8 cellular contexts compared by ENCODE assay signal in the genomic region with DNA sequence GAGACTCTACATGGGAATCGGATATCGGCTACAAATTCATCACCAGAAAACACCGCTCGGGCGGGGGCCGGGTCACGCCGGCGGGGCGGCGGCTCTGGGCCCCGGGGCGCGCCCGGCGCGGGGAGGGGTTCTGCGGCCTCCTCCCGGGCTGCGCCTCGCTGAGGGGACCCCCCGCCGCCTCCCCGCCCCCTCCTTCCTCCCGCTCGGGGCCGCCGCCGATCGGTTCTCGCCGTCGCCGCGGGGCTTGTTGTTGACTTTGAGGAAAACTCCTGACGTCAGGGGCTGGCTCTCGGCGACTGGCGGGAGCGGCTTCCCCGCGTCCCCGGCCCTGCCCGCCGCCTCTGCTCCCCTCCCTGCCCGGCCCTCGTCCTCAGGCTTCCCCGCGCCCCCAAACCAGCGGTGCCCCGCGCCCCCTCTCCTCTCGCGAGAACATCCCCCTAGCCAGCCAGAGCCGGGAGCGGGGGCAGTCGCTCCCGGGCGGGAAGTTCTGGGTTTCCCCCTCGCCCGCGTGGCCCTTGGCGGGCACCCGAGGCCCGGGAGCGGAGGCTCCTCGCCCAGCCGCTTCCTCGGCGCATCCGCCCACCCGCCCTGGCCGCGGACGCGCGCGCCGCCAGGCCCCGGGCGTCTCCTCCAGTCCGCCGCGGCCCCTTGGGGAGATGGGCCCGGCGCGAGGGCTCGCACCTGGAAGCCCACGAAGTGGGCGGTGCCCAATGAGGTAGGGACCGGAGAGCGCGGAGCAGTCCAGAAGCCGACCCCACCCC. TPM values are rescaled to one million over a fixed set of nuclear protein-coding genes. Genes with fewer than 3 reads are reported as not detected.
DNase-seq lines count a peak whose midpoint lies in the region; ATAC-seq, FAIRE-seq and TF ChIP-seq lines count a peak whose summit lies in the region.

No MANE protein-coding gene starts in this region.

- no peaks in the 10 kb centered on the region for H3K36me3 ChIP-seq in bronchial epithelial cell (ENCODE audit: control insufficient read depth, insufficient read depth, low read length)

- FAIRE-seq in bronchial epithelial cell (lab: Jason Lieb, UNC) = no peak

- DNase-seq in NCI-H2029 (lab: John Stamatoyannopoulos, UW) (peak; percentile 62), NCI-H2029 treated with DMSO at 0.1 percent for 48 hours (lab: John Stamatoyannopoulos, UW) (no peak), NCI-H2081 (lab: John Stamatoyannopoulos, UW) (peak; percentile 90 to 94), bronchial epithelial cell (ENCODE audit: low read depth) (peak; percentile 40), islet precursor cell (peak; percentile 90)
- DNase-seq in activated CD4-positive, CD25-positive, alpha-beta regulatory T cell (lab: John Stamatoyannopoulos, UW) = peak; percentile 56 to 80 (median 65)
- DNase-seq in stimulated activated CD4-positive, alpha-beta T cell treated with anti-CD3 and anti-CD28 coated beads, Interleukin-12 subunit alpha, Interleukin-12 subunit beta, amount 100 ng/mL, for 24 hours (ENCODE audit: low read depth in 2 of 2) = peak; percentile 61 to 71

- peaks cover 13% of the 10 kb centered on the region for H3K27me3 ChIP-seq in bronchial epithelial cell (ENCODE audit: control insufficient read depth, insufficient read depth, low read length)

- TF ChIP-seq CTCF in bronchial epithelial cell (IDR thresholded peaks at IDR 0.05; ENCODE audit: insufficient read depth, low read length, severe bottlenecking) = no peak

- peak; percentile 43 for ATAC-seq in HG02884 (IDR thresholded peaks at IDR 0.05; ENCODE audit: unreplicated experiment)

- peak overlapping the region; percentile 52 for H3K4me3 ChIP-seq in bronchial epithelial cell (ENCODE audit: low read depth, low read length)

RNA-seq across cellular contexts. Expression of gene AKT3, which starts 0.5 kb away (rescaled TPM):
- total RNA-seq in bronchial epithelial cell = 7.9 and 8.2 TPM in 2 replicates
